ENCODE assay signal across 29 cellular contexts in genomic region chr20:39397646-39398045, GRCh38.
"Had no signal": no experiment of that assay in that cellular context is flagged by ENCODE, and none has a peak within 500 bp of the region (broad histone marks: within the 10 kb centered on the region; RNA-seq: fewer than 3 reads in every experiment).

No MANE protein-coding gene starts in this region.

- H3K9me3 Mint-ChIP-seq: dendritic cell treated with granulocyte-macrophage colony-stimulating factor and Interleukin-4, amounts not matched to agents 40 ng/mL and 50 ng/mL, for 4 days; effector memory CD8-positive, alpha-beta T cell; endodermal cell had no signal

- H3K9me3 ChIP-seq: colonic mucosa, esophagus muscularis mucosa, esophagus squamous epithelium, gastrocnemius medialis, gastroesophageal sphincter, heart left ventricle, heart right ventricle had no signal

- H3K4me3 Mint-ChIP-seq: dendritic cell treated with granulocyte-macrophage colony-stimulating factor and Interleukin-4, amounts not matched to agents 40 ng/mL and 50 ng/mL, for 4 days; effector memory CD8-positive, alpha-beta T cell; endodermal cell had no signal

- H3K36me3 ChIP-seq: colonic mucosa, esophagus muscularis mucosa, esophagus squamous epithelium, gastrocnemius medialis, gastroesophageal sphincter, heart left ventricle, heart right ventricle had no signal

- H3K4me3 ChIP-seq: colonic mucosa, coronary artery, dorsolateral prefrontal cortex, esophagus muscularis mucosa, esophagus squamous epithelium, gastrocnemius medialis, gastroesophageal sphincter, heart right ventricle had no signal

- DNase-seq: colonic mucosa; cortex of kidney; dermis blood vessel endothelial cell; dorsolateral prefrontal cortex; effector CD4-positive, alpha-beta T cell; effector CD8-positive, alpha-beta T cell; effector memory CD4-positive, alpha-beta T cell; effector memory CD8-positive, alpha-beta T cell; endodermal cell; erythroblast; esophagus squamous epithelium; foreskin fibroblast; foreskin keratinocyte; foreskin melanocyte; gastrocnemius medialis; glutamatergic neuron; head of caudate nucleus; heart left ventricle; heart right ventricle had no signal

- ATAC-seq: effector memory CD8-positive, alpha-beta T cell; esophagus mucosa; foreskin keratinocyte; gastrocnemius medialis; gastroesophageal sphincter; heart left ventricle; heart right ventricle had no signal

- H3K4me1 Mint-ChIP-seq: endodermal cell had no signal

- H3K27me3 ChIP-seq: colonic mucosa, esophagus muscularis mucosa, esophagus squamous epithelium, foreskin keratinocyte, gastrocnemius medialis, gastroesophageal sphincter, heart left ventricle had no signal

- H3K27me3 Mint-ChIP-seq: dendritic cell treated with granulocyte-macrophage colony-stimulating factor and Interleukin-4, amounts not matched to agents 40 ng/mL and 50 ng/mL, for 4 days had no signal

- H3K4me1 ChIP-seq: colonic mucosa, esophagus muscularis mucosa, esophagus squamous epithelium, foreskin keratinocyte, gastrocnemius medialis, gastroesophageal sphincter, heart left ventricle, heart right ventricle had no signal

- H3K27ac Mint-ChIP-seq: dendritic cell treated with granulocyte-macrophage colony-stimulating factor and Interleukin-4, amounts not matched to agents 40 ng/mL and 50 ng/mL, for 4 days; effector memory CD8-positive, alpha-beta T cell; endodermal cell had no signal

- H3K27ac ChIP-seq: colonic mucosa, coronary artery, dorsolateral prefrontal cortex, epithelial cell of prostate, esophagus muscularis mucosa, esophagus squamous epithelium, foreskin keratinocyte, gastrocnemius medialis, gastroesophageal sphincter, heart left ventricle, heart right ventricle had no signal

- FAIRE-seq: colon, endometrium, endothelial cell of umbilical vein, frontal cortex had no signal
